9 cellular contexts compared by ENCODE assay signal in genomic region chr2:70948350-70949003, GRCh38. TPM values are rescaled to one million over a fixed set of nuclear protein-coding genes. Genes with fewer than 3 reads are reported as not detected.
A peak's percentile ranks its signal among the peaks of the same experiment; 100 is the strongest.
DNase-seq lines count a peak whose midpoint lies in the region; ATAC-seq and TF ChIP-seq lines count a peak whose summit lies in the region.
"Had no signal": no experiment of that assay in that cellular context is flagged by ENCODE, and none has a peak within 500 bp of the region (broad histone marks: within the 10 kb centered on the region; RNA-seq: fewer than 3 reads in every experiment).

No MANE protein-coding gene starts in this region.

- no peak for DNase-seq in BJ (ENCODE audit: low read depth)
- DNase-seq in Panc1 (ENCODE audit: low read depth, low spot score) = peak; percentile 63
- peak; percentile 51 for DNase-seq in activated T-helper 1 cell treated with Interleukin-2 at 50 U/mL for 16 hours (ENCODE audit: low read depth)
- peak; percentile 77 for DNase-seq in fibroblast of the aortic adventitia (ENCODE audit: low read depth)
- peak; percentile 87 for DNase-seq in neural progenitor cell (ENCODE audit: low spot score)

- no peaks in the 10 kb centered on the region for H3K9me3 Mint-ChIP-seq in neural progenitor cell
- H3K9me3 Mint-ChIP-seq in stimulated activated naive CD8-positive, alpha-beta T cell treated with anti-CD3 and anti-CD28 coated beads, Interleukin-15, Interleukin-2, amounts not matched to agents 100 ng/mL and 50 ng/mL, for 24 hours = no peaks in the 10 kb centered on the region

- no TSS peak for BruUV-seq in Panc1 (replicated peaks; lab: Mats Ljungman, UMichigan)

- POLR2A ChIA-PET in BJ (lab: Charles Lee) (interaction anchor here (0.9 kb wide), 1 partner anchor 29 kb away, joined by 3 read pairs; no protein-coding TSS in a partner anchor), Panc1 (lab: Charles Lee) (interaction anchor here (0.5 kb wide), 1 partner anchor 704 kb away, joined by 8 read pairs; no protein-coding TSS in a partner anchor)

- no peaks in the 10 kb centered on the region for H3K36me3 ChIP-seq in BJ (ENCODE audit: control insufficient read depth, insufficient read depth, low read length)
- no peaks in the 10 kb centered on the region for H3K36me3 ChIP-seq in HUES6 (ENCODE audit: control insufficient read depth, insufficient read depth, low read length)
- no peaks in the 10 kb centered on the region for H3K36me3 ChIP-seq in Panc1 (ENCODE audit: control insufficient read depth, insufficient read depth, low read length)
- no peaks in the 10 kb centered on the region for H3K36me3 ChIP-seq in neural progenitor cell

- no peaks in the 10 kb centered on the region for H3K27me3 ChIP-seq in BJ (ENCODE audit: control insufficient read depth, insufficient read depth, low read length)
- H3K27me3 ChIP-seq in HUES6 (ENCODE audit: control insufficient read depth, insufficient read depth, low read length) = peaks cover 69% of the 10 kb centered on the region
- H3K27me3 ChIP-seq in Panc1 (ENCODE audit: control insufficient read depth, insufficient read depth, low read length) = peaks cover 5% of the 10 kb centered on the region
- peaks cover 98% of the 10 kb centered on the region for H3K27me3 ChIP-seq in neural progenitor cell

- ATAC-seq in GM19372 (IDR thresholded peaks at IDR 0.05; ENCODE audit: low read depth, unreplicated experiment) = peak; percentile 88
- peak; percentile 96 for ATAC-seq in Panc1

- H3K9me3 ChIP-seq in HUES6 (ENCODE audit: control insufficient read depth, insufficient read depth, low read depth, low read length) (no peaks in the 10 kb centered on the region), Panc1 (ENCODE audit: control insufficient read depth, insufficient read depth, low read depth, low read length) (no peaks in the 10 kb centered on the region), neural progenitor cell (ENCODE audit: low read depth) (no peaks in the 10 kb centered on the region)

- peaks cover 7% of the 10 kb centered on the region for H3F3A ChIP-seq in neural progenitor cell (ENCODE audit: low read depth)

- intact Hi-C loops in Panc1 (cut with micrococcal nuclease; ENCODE audit: unreplicated experiment) = loop anchor here (2.0 kb wide), 1 partner anchor 78 kb away; no protein-coding TSS in a partner anchor

- H3K36me3 Mint-ChIP-seq in neural progenitor cell = no peaks in the 10 kb centered on the region
- H3K36me3 Mint-ChIP-seq in stimulated activated naive CD8-positive, alpha-beta T cell treated with anti-CD3 and anti-CD28 coated beads, Interleukin-15, Interleukin-2, amounts not matched to agents 100 ng/mL and 50 ng/mL, for 24 hours (ENCODE audit: low read depth) = no peaks in the 10 kb centered on the region

- peaks cover 23% of the 10 kb centered on the region for H3K27me3 Mint-ChIP-seq in neural progenitor cell (ENCODE audit: insufficient read depth, low read depth)
- H3K27me3 Mint-ChIP-seq in stimulated activated naive CD8-positive, alpha-beta T cell treated with anti-CD3 and anti-CD28 coated beads, Interleukin-15, Interleukin-2, amounts not matched to agents 100 ng/mL and 50 ng/mL, for 24 hours = peaks cover 28% of the 10 kb centered on the region

- H3K27ac ChIP-seq in HUES6 (ENCODE audit: low read depth, low read length) (no peak overlapping the region), Panc1 (ENCODE audit: low read length) (no peak overlapping the region), neural progenitor cell (no peak overlapping the region)

- H3K9ac ChIP-seq in HUES6 (ENCODE audit: low read length) = no peak overlapping the region
- no peak overlapping the region for H3K9ac ChIP-seq in neural progenitor cell

- H3K27ac Mint-ChIP-seq in neural progenitor cell = peak overlapping the region; percentile 55
- H3K27ac Mint-ChIP-seq in stimulated activated naive CD8-positive, alpha-beta T cell treated with anti-CD3 and anti-CD28 coated beads, Interleukin-15, Interleukin-2, amounts not matched to agents 100 ng/mL and 50 ng/mL, for 24 hours = peak overlapping the region; percentile 79

- in situ Hi-C loops in Panc1 (cut with HindIII; ENCODE audit: low pct_unique_long_range_greater_than_20kb, low sequenced_read_pairs) = no loop called here

- no peak overlapping the region for H3K4me3 ChIP-seq in BJ (ENCODE audit: low read depth, low read length)
- H3K4me3 ChIP-seq in HUES6 (ENCODE audit: low read depth, low read length) = peak overlapping the region; percentile 41
- peak overlapping the region; percentile 16 to 43 for H3K4me3 ChIP-seq in Panc1 (ENCODE audit: low read depth in 2 of 2, low read length in 2 of 2)
- H3K4me3 ChIP-seq in fibroblast of the aortic adventitia (ENCODE audit: low read depth, low read length) = peak overlapping the region; percentile 49
- no peak overlapping the region for H3K4me3 ChIP-seq in neural progenitor cell

- CTCF ChIA-PET in BJ (lab: Yijun Ruan, JAX) = interaction anchor here (0.6 to 4.4 kb wide), 34 partner anchors 12 to 644 kb away, joined by 3 to 327 read pairs (median 5); partner anchors contain the start of genes ANKRD53, ATP6V1B1 and NAGK
- CTCF ChIA-PET in Panc1 (lab: Charles Lee) = interaction anchor here (0.5 to 1.5 kb wide), 17 partner anchors 14 to 645 kb away, joined by 3 to 9 read pairs (median 3); partner anchors contain the start of genes ANKRD53 and NAGK

- H2AFZ ChIP-seq in neural progenitor cell (replicated peaks) = no peak overlapping the region

- H3K79me2 ChIP-seq in neural progenitor cell (ENCODE audit: low read depth) = no peaks in the 10 kb centered on the region

- TF ChIP-seq CTCF in BJ (IDR thresholded peaks at IDR 0.05; ENCODE audit: insufficient read depth, low read depth, low read length) (peak; percentile 95), Panc1 (IDR thresholded peaks at IDR 0.05) (peak; percentile 97), fibroblast of the aortic adventitia (IDR thresholded peaks at IDR 0.05; ENCODE audit: insufficient read depth, low read length) (peak; percentile 82), neural progenitor cell (IDR thresholded peaks at IDR 0.05) (peak; percentile 86)

- peaks cover 22% of the 10 kb centered on the region for H3K4me1 Mint-ChIP-seq in neural progenitor cell
- peaks cover 17% of the 10 kb centered on the region for H3K4me1 Mint-ChIP-seq in stimulated activated naive CD8-positive, alpha-beta T cell treated with anti-CD3 and anti-CD28 coated beads, Interleukin-15, Interleukin-2, amounts not matched to agents 100 ng/mL and 50 ng/mL, for 24 hours (ENCODE audit: low read depth)

- peaks cover 10% of the 10 kb centered on the region; the same call in 1 of the 2 replicates for H3K4me1 ChIP-seq in HUES6 (ENCODE audit: control insufficient read depth, insufficient read depth, low read length)
- H3K4me1 ChIP-seq in Panc1 (ENCODE audit: control insufficient read depth, insufficient read depth, low read length) = no peaks in the 10 kb centered on the region; the same call in 1 of the 2 replicates
- peaks cover 9% of the 10 kb centered on the region for H3K4me1 ChIP-seq in neural progenitor cell

- H3K4me3 Mint-ChIP-seq in neural progenitor cell = peak overlapping the region; percentile 51
- peak overlapping the region; percentile 83 for H3K4me3 Mint-ChIP-seq in stimulated activated naive CD8-positive, alpha-beta T cell treated with anti-CD3 and anti-CD28 coated beads, Interleukin-15, Interleukin-2, amounts not matched to agents 100 ng/mL and 50 ng/mL, for 24 hours

- peaks cover 14% of the 10 kb centered on the region for H4K20me1 ChIP-seq in neural progenitor cell (ENCODE audit: low read depth)

- peak overlapping the region; percentile 58 for H3K4me2 ChIP-seq in neural progenitor cell

RNA-seq across cellular contexts. Expression of gene ATP6V1B1, which starts 12.8 kb away (rescaled TPM):
- polyA plus RNA-seq in BJ (2011; rRNA removed) = 0.85 and 1.3 TPM in 2 replicates
- polyA minus RNA-seq in BJ (2011; rRNA and poly(A)+ RNA removed) = not detected in 2 replicates
- total RNA-seq in Panc1 (2021; ENCODE audit: unreplicated experiment) (0.18 TPM), fibroblast of the aortic adventitia (ENCODE audit: low replicate concordance) (0.09 and 0.57 TPM in 2 replicates), neural progenitor cell (ENCODE audit: low replicate concordance) (0.99 and 1.1 TPM in 2 replicates)
- polyA plus RNA-seq in Panc1 (2012; ENCODE audit: insufficient read length) = not detected
- total RNA-seq: T-helper 1 cell treated with Interleukin-12 subunit alpha and Interleukin-12 subunit beta and Interleukin-4 antibody, amounts not matched to agents 30 ng/mL and 1 ng/mL, for 36 hours had no signal

RNA-seq across cellular contexts. Expression of gene ANKRD53, which starts 30.0 kb away (rescaled TPM):
- 0.36 and 0.43 TPM in 2 replicates for polyA plus RNA-seq in BJ (2011; rRNA removed)
- polyA minus RNA-seq in BJ (2011; rRNA and poly(A)+ RNA removed) = 0.98 and 1.00 TPM in 2 replicates
- total RNA-seq in Panc1 (2021; ENCODE audit: unreplicated experiment) = not detected
- polyA plus RNA-seq in Panc1 (2012; ENCODE audit: insufficient read length) = 0.13 TPM
- 1.1 and 6.5 TPM in 2 replicates for total RNA-seq in fibroblast of the aortic adventitia (ENCODE audit: low replicate concordance)
- 0.06 TPM in 1 of 2 replicates, not detected in the other for total RNA-seq in neural progenitor cell (ENCODE audit: low replicate concordance)
- total RNA-seq: T-helper 1 cell treated with Interleukin-12 subunit alpha and Interleukin-12 subunit beta and Interleukin-4 antibody, amounts not matched to agents 30 ng/mL and 1 ng/mL, for 36 hours had no signal

RNA-seq across cellular contexts. Expression of gene TEX261, which starts 46.2 kb away (rescaled TPM):
- 83.2 and 101 TPM in 2 replicates for polyA plus RNA-seq in BJ (2011; rRNA removed)
- 62.9 and 67.7 TPM in 2 replicates for polyA minus RNA-seq in BJ (2011; rRNA and poly(A)+ RNA removed)
- total RNA-seq in Panc1 (2021; ENCODE audit: unreplicated experiment) (64.9 TPM), fibroblast of the aortic adventitia (ENCODE audit: low replicate concordance) (11.8 and 44.2 TPM in 2 replicates), neural progenitor cell (ENCODE audit: low replicate concordance) (9.4 and 27.7 TPM in 2 replicates)
- polyA plus RNA-seq in Panc1 (2012; ENCODE audit: insufficient read length) = 49.4 TPM

RNA-seq across cellular contexts. Expression of gene VAX2, which starts 48.1 kb away (rescaled TPM):
- 0.72 and 0.94 TPM in 2 replicates for polyA plus RNA-seq in BJ (2011; rRNA removed)
- polyA minus RNA-seq in BJ (2011; rRNA and poly(A)+ RNA removed) = 0.57 TPM in 1 of 2 replicates, not detected in the other
- 1.0 TPM for total RNA-seq in Panc1 (2021; ENCODE audit: unreplicated experiment)
- polyA plus RNA-seq in Panc1 (2012; ENCODE audit: insufficient read length) = 2.4 TPM
- 0.82 and 1.4 TPM in 2 replicates for total RNA-seq in fibroblast of the aortic adventitia (ENCODE audit: low replicate concordance)
- total RNA-seq in neural progenitor cell (ENCODE audit: low replicate concordance) = 0.62 and 2.1 TPM in 2 replicates
- total RNA-seq: T-helper 1 cell treated with Interleukin-12 subunit alpha and Interleukin-12 subunit beta and Interleukin-4 antibody, amounts not matched to agents 30 ng/mL and 1 ng/mL, for 36 hours had no signal

Comparison
In these comparisons a context has a peak if more than half of its experiments do, and no peak if none do; other contexts are left out.
1. H3K4me3 ChIP-seq: peak in HUES6 (single experiment), Panc1 (2 of 2) and fibroblast of the aortic adventitia (single experiment); none in BJ (single experiment) and neural progenitor cell (single experiment).
2. Peak in every context shown above with its lines, with median percentiles within 50 percentile points of each other: CTCF ChIP-seq.